Comparison of ENCODE assay signal across 24 cellular contexts in genomic region chr3:179436517-179436916, GRCh38. TPM values are rescaled to one million over a fixed set of nuclear protein-coding genes. Genes with fewer than 3 reads are reported as not detected.
A peak's percentile ranks its signal among the peaks of the same experiment; 100 is the strongest.
DNase-seq lines count a peak whose midpoint lies in the region; ATAC-seq, FAIRE-seq and TF ChIP-seq lines count a peak whose summit lies in the region.
"Had no signal": no experiment of that assay in that cellular context is flagged by ENCODE, and none has a peak within 500 bp of the region (broad histone marks: within the 10 kb centered on the region; RNA-seq: fewer than 3 reads in every experiment).

No MANE protein-coding gene starts in this region.

- peak; percentile 83 for FAIRE-seq in H54 (lab: Jason Lieb, UNC)
- peak; percentile 45 for FAIRE-seq in endometrium (lab: Jason Lieb, UNC)
- FAIRE-seq: GM12891 had no signal

- peaks cover 0 to 95% (median 36%) of the 10 kb centered on the region in 4 donors for H3K4me1 ChIP-seq in tibial nerve
- H3K4me1 ChIP-seq: parathyroid adenoma had no signal

- H3K36me3 ChIP-seq in tibial nerve: no peaks in the 10 kb centered on the region
- H3K36me3 ChIP-seq: breast epithelium, vagina had no signal

- no peak for TF ChIP-seq EP300 in tibial nerve (IDR thresholded peaks at IDR 0.05)

- DNase-seq in H54 (ENCODE audit: insufficient read length, low spot score) (no peak), OCI-M1 (lab: John Stamatoyannopoulos, UW) (peak; percentile 50), tibial nerve (ENCODE audit: low spot score in 2 of 2) (no peak), NCI-H2107 treated with DMSO at 0.1 percent for 48 hours (lab: John Stamatoyannopoulos, UW; ENCODE audit: unreplicated experiment) (no peak), NCI-H748 (lab: John Stamatoyannopoulos, UW; ENCODE audit: unreplicated experiment) (no peak)
- DNase-seq: activated CD8-positive, alpha-beta memory T cell treated with anti-CD3 and anti-CD28 coated beads for 24 hours; activated naive CD4-positive, alpha-beta T cell; activated T-cell treated with anti-CD3 and anti-CD28 coated beads, Interleukin-2, amount 50 U/mL, for 24 hours; amniotic stem cell; cortex of kidney; Karpas-422; left colon; NCI-H1105 treated with DMSO at 0.1 percent for 48 hours; NCI-H2081 treated with DMSO at 0.1 percent for 48 hours; NCI-H510A treated with DMSO at 0.1 percent for 48 hours had no signal

- peak overlapping the region in 3 of 4 donors; percentile 13 to 79 (median 49) for H3K27ac ChIP-seq in tibial nerve
- H3K27ac ChIP-seq: breast epithelium, parathyroid adenoma, vagina had no signal

- TF ChIP-seq CTCF in tibial nerve (IDR thresholded peaks at IDR 0.05): no peak

- WGBS in tibial nerve, 2 donors: 32 to 35% methylated on average over 3 of the region's 3 CpGs

- H3K9me3 ChIP-seq in tibial nerve: no peaks in the 10 kb centered on the region
- H3K9me3 ChIP-seq: breast epithelium, vagina had no signal

- no peak for ATAC-seq in GM19395 (IDR thresholded peaks at IDR 0.05; ENCODE audit: unreplicated experiment)
- ATAC-seq: left colon; natural killer cell treated with Interleukin-12 subunit alpha and Interleukin-12 subunit beta and Interleukin-15 and Interleukin-18, amount 100 ng/mL, for 72 hours; Right ventricle myocardium inferior; sciatic nerve had no signal

- no peak for TF ChIP-seq POLR2A in H54 (IDR thresholded peaks at IDR 0.05; ENCODE audit: low read depth, low read length)
- TF ChIP-seq POLR2A in tibial nerve (IDR thresholded peaks at IDR 0.05): no peak

- no peaks in the 10 kb centered on the region for H3K27me3 ChIP-seq in tibial nerve
- H3K27me3 ChIP-seq: breast epithelium, vagina had no signal

- no peak overlapping the region for H3K4me3 ChIP-seq in tibial nerve
- H3K4me3 ChIP-seq: breast epithelium, vagina had no signal

RNA-seq across cellular contexts. Expression of gene GNB4, which starts 14.8 kb away (rescaled TPM):
- 10 to 100 TPM; 32.2 to 47.9 (median 36.3) TPM for total RNA-seq in tibial nerve
